40 cellular contexts compared by ENCODE assay signal in genomic region chr15:53171571-53171970, GRCh38.
"Had no signal": no experiment of that assay in that cellular context is flagged by ENCODE, and none has a peak within 500 bp of the region (broad histone marks: within the 10 kb centered on the region; RNA-seq: fewer than 3 reads in every experiment).

No MANE protein-coding gene starts in this region.

- H3K27ac ChIP-seq: adrenal gland, ascending aorta, body of pancreas, brain microvascular endothelial cell, breast epithelium, cardiac muscle cell had no signal

- FAIRE-seq: astrocyte, bronchial epithelial cell had no signal

- H3K27me3 ChIP-seq: adrenal gland, ascending aorta, body of pancreas, brain microvascular endothelial cell, cardiac muscle cell had no signal

- H3K36me3 Mint-ChIP-seq: activated naive CD4-positive, alpha-beta T cell treated with anti-CD3 and anti-CD28 coated beads, Interleukin-2, amount 10 ng/mL, durations not matched to agents 7 days and 5 days; activated naive CD4-positive, alpha-beta T cell treated with anti-CD3 and anti-CD28 coated beads, Interleukin-2, amount 50 U/mL, for 24 hours; activated naive CD4-positive, alpha-beta T cell treated with anti-CD3 and anti-CD28 coated beads, Interleukin-2, amount 50 U/mL, for 72 hours; activated naive CD8-positive, alpha-beta T cell; activated naive CD8-positive, alpha-beta T cell treated with anti-CD3 and anti-CD28 coated beads for 36 hours; activated naive CD8-positive, alpha-beta T cell treated with anti-CD3 and anti-CD28 coated beads, Interleukin-2, amount 10 ng/mL, durations not matched to agents 7 days and 5 days; brain had no signal

- H3K9me3 ChIP-seq: adrenal gland, ascending aorta, body of pancreas, breast epithelium had no signal

- DNase-seq: activated effector memory CD4-positive, alpha-beta T cell treated with anti-CD3 and anti-CD28 coated beads, Interleukin-2, amount 50 U/mL, for 16 hours; activated effector memory CD4-positive, alpha-beta T cell treated with Interleukin-2 at 50 U/mL for 16 hours; activated gamma-delta T cell; activated gamma-delta T cell treated with Interleukin-2 at 50 U/mL for 16 hours; activated naive CD4-positive, alpha-beta T cell; activated naive CD4-positive, alpha-beta T cell treated with anti-CD3 and anti-CD28 coated beads for 36 hours; activated naive CD4-positive, alpha-beta T cell treated with anti-CD3 and anti-CD28 coated beads, Interleukin-2, amount 10 ng/mL, durations not matched to agents 7 days and 5 days; activated naive CD4-positive, alpha-beta T cell treated with anti-CD3 and anti-CD28 coated beads, Interleukin-2, amount 50 U/mL, for 16 hours; activated naive CD4-positive, alpha-beta T cell treated with Interleukin-2 at 50 U/mL for 16 hours; activated naive CD8-positive, alpha-beta T cell treated with anti-CD3 and anti-CD28 coated beads for 36 hours; activated naive CD8-positive, alpha-beta T cell treated with anti-CD3 and anti-CD28 coated beads, Interleukin-2, amount 10 ng/mL, durations not matched to agents 7 days and 5 days; activated naive CD8-positive, alpha-beta T cell treated with anti-CD3 and anti-CD28 coated beads, Interleukin-2, amount 50 U/mL, for 24 hours; activated T-cell treated with anti-CD3 and anti-CD28 coated beads, Interleukin-2, amount 50 U/mL, for 1 hour; activated T-cell treated with anti-CD3 and anti-CD28 coated beads, Interleukin-2, amount 50 U/mL, for 24 hours; activated T-cell treated with anti-CD3 and anti-CD28 coated beads, Interleukin-2, amount 50 U/mL, for 4 hours; activated T-cell treated with anti-CD3 and anti-CD28 coated beads, Interleukin-2, amount 50 U/mL, for 48 hours; activated T-cell treated with anti-CD3 and anti-CD28 coated beads, Interleukin-2, amount 50 U/mL, for 72 hours; adrenal gland; amniotic stem cell; amygdala; anterior cingulate cortex; aorta; body of pancreas; brain microvascular endothelial cell; caudate nucleus; central memory CD4-positive, alpha-beta T cell; cerebellar nuclear complex had no signal

- H3K36me3 ChIP-seq: adrenal gland, ascending aorta, brain microvascular endothelial cell, breast epithelium, cardiac muscle cell had no signal

- H3K27me3 Mint-ChIP-seq: activated naive CD4-positive, alpha-beta T cell treated with anti-CD3 and anti-CD28 coated beads, Interleukin-2, amount 10 ng/mL, durations not matched to agents 7 days and 5 days; activated naive CD4-positive, alpha-beta T cell treated with anti-CD3 and anti-CD28 coated beads, Interleukin-2, amount 50 U/mL, for 24 hours; activated naive CD8-positive, alpha-beta T cell treated with anti-CD3 and anti-CD28 coated beads, Interleukin-2, amount 10 ng/mL, durations not matched to agents 7 days and 5 days; activated naive CD8-positive, alpha-beta T cell treated with anti-CD3 and anti-CD28 coated beads, Interleukin-2, amount 50 U/mL, for 24 hours; central memory CD8-positive, alpha-beta T cell had no signal

- H3K9me3 Mint-ChIP-seq: activated naive CD4-positive, alpha-beta T cell treated with anti-CD3 and anti-CD28 coated beads for 36 hours; activated naive CD4-positive, alpha-beta T cell treated with anti-CD3 and anti-CD28 coated beads, Interleukin-2, amount 10 ng/mL, durations not matched to agents 7 days and 5 days; activated naive CD4-positive, alpha-beta T cell treated with anti-CD3 and anti-CD28 coated beads, Interleukin-2, amount 50 U/mL, for 24 hours; activated naive CD4-positive, alpha-beta T cell treated with anti-CD3 and anti-CD28 coated beads, Interleukin-2, amount 50 U/mL, for 72 hours; activated naive CD8-positive, alpha-beta T cell treated with anti-CD3 and anti-CD28 coated beads for 36 hours; activated naive CD8-positive, alpha-beta T cell treated with anti-CD3 and anti-CD28 coated beads, Interleukin-2, amount 10 ng/mL, durations not matched to agents 7 days and 5 days; activated naive CD8-positive, alpha-beta T cell treated with anti-CD3 and anti-CD28 coated beads, Interleukin-2, amount 50 U/mL, for 24 hours; activated T-cell treated with anti-CD3 and anti-CD28 coated beads, Interleukin-2, amount 50 U/mL, for 24 hours; activated T-cell treated with anti-CD3 and anti-CD28 coated beads, Interleukin-2, amount 50 U/mL, for 4 hours; activated T-cell treated with anti-CD3 and anti-CD28 coated beads, Interleukin-2, amount 50 U/mL, for 72 hours; activated T-helper 1 cell treated with anti-CD3 and anti-CD28 coated beads, Interleukin-12 subunit alpha, Interleukin-12 subunit beta, Interleukin-2, Interleukin-4 antibody, amounts not matched to agents 30 ng/mL and 10 ng/mL and 1 ng/mL, durations not matched to agents 14 hours and 24 hours and 36 hours; activated T-helper 17 cell treated with anti-CD3 and anti-CD28 coated beads, Interleukin-2, amount 50 U/mL, for 72 hours; activated T-helper 2 cell treated with anti-CD3 and anti-CD28 coated beads, Interferon-gamma antibody, Interleukin-2, Interleukin-4, amounts not matched to agents 10 μg/mL and 5 μg/mL and 100 μg/mL, durations not matched to agents 14 hours and 24 hours and 36 hours; brain; central memory CD8-positive, alpha-beta T cell had no signal

- H3K4me1 ChIP-seq: adrenal gland, ascending aorta, body of pancreas, breast epithelium had no signal

- H3K4me3 Mint-ChIP-seq: activated naive CD4-positive, alpha-beta T cell treated with anti-CD3 and anti-CD28 coated beads for 36 hours; activated naive CD4-positive, alpha-beta T cell treated with anti-CD3 and anti-CD28 coated beads, Interleukin-2, amount 10 ng/mL, durations not matched to agents 7 days and 5 days; activated naive CD4-positive, alpha-beta T cell treated with anti-CD3 and anti-CD28 coated beads, Interleukin-2, amount 50 U/mL, for 24 hours; activated naive CD8-positive, alpha-beta T cell; activated naive CD8-positive, alpha-beta T cell treated with anti-CD3 and anti-CD28 coated beads for 36 hours; activated naive CD8-positive, alpha-beta T cell treated with anti-CD3 and anti-CD28 coated beads, Interleukin-2, amount 10 ng/mL, durations not matched to agents 7 days and 5 days; activated naive CD8-positive, alpha-beta T cell treated with anti-CD3 and anti-CD28 coated beads, Interleukin-2, amount 50 U/mL, for 24 hours; activated T-cell treated with anti-CD3 and anti-CD28 coated beads, Interleukin-2, amount 50 U/mL, for 24 hours; activated T-cell treated with anti-CD3 and anti-CD28 coated beads, Interleukin-2, amount 50 U/mL, for 4 hours; activated T-cell treated with anti-CD3 and anti-CD28 coated beads, Interleukin-2, amount 50 U/mL, for 72 hours; activated T-helper 1 cell treated with anti-CD3 and anti-CD28 coated beads, Interleukin-12 subunit alpha, Interleukin-12 subunit beta, Interleukin-2, Interleukin-4 antibody, amounts not matched to agents 30 ng/mL and 10 ng/mL and 1 ng/mL, durations not matched to agents 14 hours and 24 hours and 36 hours; activated T-helper 17 cell treated with anti-CD3 and anti-CD28 coated beads, Interleukin-2, amount 50 U/mL, for 72 hours; brain; central memory CD8-positive, alpha-beta T cell had no signal

- ATAC-seq: activated naive CD4-positive, alpha-beta T cell treated with anti-CD3 and anti-CD28 coated beads, Interleukin-2, amount 50 U/mL, for 72 hours; activated naive CD8-positive, alpha-beta T cell treated with anti-CD3 and anti-CD28 coated beads, Interleukin-2, amount 50 U/mL, for 24 hours; activated T-cell treated with anti-CD3 and anti-CD28 coated beads, Interleukin-2, amount 50 U/mL, for 4 hours; activated T-cell treated with anti-CD3 and anti-CD28 coated beads, Interleukin-2, amount 50 U/mL, for 72 hours; activated T-helper 17 cell treated with anti-CD3 and anti-CD28 coated beads, Interleukin-2, amount 50 U/mL, for 72 hours; body of pancreas had no signal

- H3K4me1 Mint-ChIP-seq: activated naive CD4-positive, alpha-beta T cell treated with anti-CD3 and anti-CD28 coated beads, Interleukin-2, amount 10 ng/mL, durations not matched to agents 7 days and 5 days; activated naive CD4-positive, alpha-beta T cell treated with anti-CD3 and anti-CD28 coated beads, Interleukin-2, amount 50 U/mL, for 24 hours; activated naive CD8-positive, alpha-beta T cell treated with anti-CD3 and anti-CD28 coated beads for 36 hours; activated naive CD8-positive, alpha-beta T cell treated with anti-CD3 and anti-CD28 coated beads, Interleukin-2, amount 10 ng/mL, durations not matched to agents 7 days and 5 days; activated naive CD8-positive, alpha-beta T cell treated with anti-CD3 and anti-CD28 coated beads, Interleukin-2, amount 50 U/mL, for 24 hours; activated T-helper 17 cell treated with anti-CD3 and anti-CD28 coated beads, Interleukin-2, amount 50 U/mL, for 72 hours; brain; central memory CD8-positive, alpha-beta T cell had no signal

- H3K4me3 ChIP-seq: adrenal gland, ascending aorta, body of pancreas, breast epithelium, cardiac muscle cell had no signal

- H3K27ac Mint-ChIP-seq: activated naive CD4-positive, alpha-beta T cell treated with anti-CD3 and anti-CD28 coated beads for 36 hours; activated naive CD4-positive, alpha-beta T cell treated with anti-CD3 and anti-CD28 coated beads, Interleukin-2, amount 10 ng/mL, durations not matched to agents 7 days and 5 days; activated naive CD4-positive, alpha-beta T cell treated with anti-CD3 and anti-CD28 coated beads, Interleukin-2, amount 50 U/mL, for 24 hours; activated naive CD4-positive, alpha-beta T cell treated with anti-CD3 and anti-CD28 coated beads, Interleukin-2, amount 50 U/mL, for 72 hours; activated naive CD8-positive, alpha-beta T cell; activated naive CD8-positive, alpha-beta T cell treated with anti-CD3 and anti-CD28 coated beads for 36 hours; activated naive CD8-positive, alpha-beta T cell treated with anti-CD3 and anti-CD28 coated beads, Interleukin-2, amount 10 ng/mL, durations not matched to agents 7 days and 5 days; activated naive CD8-positive, alpha-beta T cell treated with anti-CD3 and anti-CD28 coated beads, Interleukin-2, amount 50 U/mL, for 24 hours; activated T-cell treated with anti-CD3 and anti-CD28 coated beads, Interleukin-2, amount 50 U/mL, for 24 hours; activated T-cell treated with anti-CD3 and anti-CD28 coated beads, Interleukin-2, amount 50 U/mL, for 72 hours; activated T-helper 1 cell treated with anti-CD3 and anti-CD28 coated beads, Interleukin-12 subunit alpha, Interleukin-12 subunit beta, Interleukin-2, Interleukin-4 antibody, amounts not matched to agents 30 ng/mL and 10 ng/mL and 1 ng/mL, durations not matched to agents 14 hours and 24 hours and 36 hours; activated T-helper 17 cell treated with anti-CD3 and anti-CD28 coated beads, Interleukin-2, amount 50 U/mL, for 72 hours; activated T-helper 2 cell treated with anti-CD3 and anti-CD28 coated beads, Interferon-gamma antibody, Interleukin-2, Interleukin-4, amounts not matched to agents 10 μg/mL and 5 μg/mL and 100 μg/mL, durations not matched to agents 14 hours and 24 hours and 36 hours; brain had no signal
